In the genomic region with DNA sequence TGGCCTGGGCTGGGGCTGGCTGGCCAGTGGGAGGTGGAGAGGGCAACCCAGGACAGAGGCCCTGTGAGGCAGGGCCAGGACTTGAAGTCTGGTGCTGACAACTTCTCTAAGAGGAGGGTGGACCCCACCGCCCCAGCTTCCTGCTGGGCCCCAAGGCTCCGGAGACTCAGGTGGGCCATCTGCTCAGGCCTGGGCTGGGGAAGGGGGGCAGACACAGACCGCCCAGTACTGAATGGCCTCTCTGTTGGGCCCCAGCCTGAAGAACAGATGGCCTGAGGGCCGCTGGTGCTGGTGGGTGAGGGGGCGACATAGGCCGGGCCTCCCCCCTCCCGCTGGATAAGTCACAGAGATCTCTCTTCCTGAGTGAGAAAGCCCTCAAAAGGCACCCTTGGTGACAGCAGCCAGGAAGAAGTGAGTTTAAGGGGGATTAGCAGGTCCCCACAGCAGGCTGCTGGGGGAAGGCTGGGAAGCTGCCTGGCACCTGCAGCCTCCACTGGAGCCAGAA, we compare ENCODE assay signal across 24 cellular contexts. TPM values are rescaled to one million over a fixed set of nuclear protein-coding genes. Genes with fewer than 3 reads are reported as not detected.
DNase-seq lines count a peak whose midpoint lies in the region; ATAC-seq lines count a peak whose summit lies in the region.
"Had no signal": no experiment of that assay in that cellular context is flagged by ENCODE, and none has a peak within 500 bp of the region (broad histone marks: within the 10 kb centered on the region; RNA-seq: fewer than 3 reads in every experiment).

No MANE protein-coding gene starts in this region.

- WGBS in ectodermal cell, 2 experiments, result 23% methylated on average over 7 of the region's 7 CpGs

- H3K4me1 Mint-ChIP-seq in stimulated activated naive CD8-positive, alpha-beta T cell treated with anti-CD3 and anti-CD28 coated beads, Interleukin-15, amount 100 ng/mL, for 72 hours, result no peaks in the 10 kb centered on the region
- no peaks in the 10 kb centered on the region for H3K4me1 Mint-ChIP-seq in stimulated activated effector memory CD8-positive, alpha-beta T cell treated with anti-CD3 and anti-CD28 coated beads, Interleukin-12 subunit alpha, Interleukin-12 subunit beta, amount 100 ng/mL, for 72 hours
- H3K4me1 Mint-ChIP-seq: T-helper 17 cell had no signal

- H3K27ac ChIP-seq in ectodermal cell (ENCODE audit: insufficient read depth, low read depth, low read length, poor library complexity, severe bottlenecking), result peak overlapping the region; percentile 44
- H3K27ac ChIP-seq: A549, RWPE1, SJCRH30 had no signal

- H3K27me3 ChIP-seq in ectodermal cell (ENCODE audit: control insufficient read depth, insufficient read depth, low read length, poor library complexity, severe bottlenecking), result no peaks in the 10 kb centered on the region

- no peaks in the 10 kb centered on the region for H3K27me3 Mint-ChIP-seq in stimulated activated naive CD8-positive, alpha-beta T cell treated with anti-CD3 and anti-CD28 coated beads, Interleukin-15, amount 100 ng/mL, for 72 hours

- no peaks in the 10 kb centered on the region for H3K36me3 Mint-ChIP-seq in stimulated activated effector memory CD8-positive, alpha-beta T cell treated with anti-CD3 and anti-CD28 coated beads, Interleukin-12 subunit alpha, Interleukin-12 subunit beta, amount 100 ng/mL, for 72 hours

- H3K4me3 Mint-ChIP-seq in stimulated activated naive CD8-positive, alpha-beta T cell treated with anti-CD3 and anti-CD28 coated beads, Interleukin-15, amount 100 ng/mL, for 72 hours, result no peak overlapping the region
- no peak overlapping the region for H3K4me3 Mint-ChIP-seq in stimulated activated effector memory CD8-positive, alpha-beta T cell treated with anti-CD3 and anti-CD28 coated beads, Interleukin-12 subunit alpha, Interleukin-12 subunit beta, amount 100 ng/mL, for 72 hours
- H3K4me3 Mint-ChIP-seq: CD14-positive monocyte, HFFc6, T-helper 17 cell had no signal

- peaks cover 45% of the 10 kb centered on the region for H3K4me1 ChIP-seq in ectodermal cell (ENCODE audit: control insufficient read depth, insufficient read depth, low read length)

- no peak for DNase-seq in stimulated activated naive CD8-positive, alpha-beta T cell treated with anti-CD3 and anti-CD28 coated beads, Interleukin-15, amount 100 ng/mL, for 72 hours
- no peak for DNase-seq in stimulated activated naive CD8-positive, alpha-beta T cell treated with anti-CD3 and anti-CD28 coated beads, Interleukin-15, Interleukin-2, amounts not matched to agents 100 U/mL and 50 U/mL, for 24 hours
- DNase-seq in NCI-H524 treated with DMSO at 0.1 percent for 48 hours (lab: John Stamatoyannopoulos, UW) (peak; percentile 97), NCI-H345 (lab: John Stamatoyannopoulos, UW) (no peak), Ammon's horn (ENCODE audit: low spot score) (no peak), NOMO-1 treated with dmso at 0.1 percent for 144 hours (lab: John Stamatoyannopoulos, UW; ENCODE audit: unreplicated experiment) (no peak)
- no peak for DNase-seq in stimulated activated effector memory CD8-positive, alpha-beta T cell treated with anti-CD3 and anti-CD28 coated beads, Interleukin-12 subunit alpha, Interleukin-12 subunit beta, amount 100 ng/mL, for 72 hours (ENCODE audit: low spot score in 2 of 2)
- DNase-seq: COR-L47, DMS53, HFFc6, KBM-7, MV-4-11, NCI-H1694 treated with DMSO at 0.1 percent for 48 hours, NCI-H2107, NCI-H446, NCI-H748 treated with DMSO at 0.1 percent for 48 hours, PC-3, T-helper 17 cell had no signal

- H3K36me3 ChIP-seq in ectodermal cell (ENCODE audit: control insufficient read depth, insufficient read depth, low read length), result no peaks in the 10 kb centered on the region
- H3K36me3 ChIP-seq: SJCRH30 had no signal

- H3K4me3 ChIP-seq in ectodermal cell (ENCODE audit: insufficient read depth, low read depth, low read length), result no peak overlapping the region
- H3K4me3 ChIP-seq: A549, SJCRH30 had no signal

- H3K9me3 ChIP-seq in ectodermal cell (ENCODE audit: control insufficient read depth, low read length), result no peaks in the 10 kb centered on the region
- H3K9me3 ChIP-seq: A549, SJCRH30 had no signal

- ATAC-seq in stimulated activated naive CD8-positive, alpha-beta T cell treated with anti-CD3 and anti-CD28 coated beads, Interleukin-15, amount 100 ng/mL, for 72 hours, result peak; percentile 29
- ATAC-seq in stimulated activated naive CD8-positive, alpha-beta T cell treated with anti-CD3 and anti-CD28 coated beads, Interleukin-15, Interleukin-2, amounts not matched to agents 100 U/mL and 50 U/mL, for 24 hours, result no peak
- no peak for ATAC-seq in stimulated activated effector memory CD8-positive, alpha-beta T cell treated with anti-CD3 and anti-CD28 coated beads, Interleukin-12 subunit alpha, Interleukin-12 subunit beta, amount 100 ng/mL, for 72 hours
- ATAC-seq: A549, HepG2, PC-3, T-helper 17 cell had no signal

- no peak overlapping the region for H3K27ac Mint-ChIP-seq in stimulated activated naive CD8-positive, alpha-beta T cell treated with anti-CD3 and anti-CD28 coated beads, Interleukin-15, amount 100 ng/mL, for 72 hours
- peak overlapping the region; percentile 26 for H3K27ac Mint-ChIP-seq in stimulated activated effector memory CD8-positive, alpha-beta T cell treated with anti-CD3 and anti-CD28 coated beads, Interleukin-12 subunit alpha, Interleukin-12 subunit beta, amount 100 ng/mL, for 72 hours
- H3K27ac Mint-ChIP-seq: HFFc6 had no signal

- H3K9me3 Mint-ChIP-seq in stimulated activated naive CD8-positive, alpha-beta T cell treated with anti-CD3 and anti-CD28 coated beads, Interleukin-15, amount 100 ng/mL, for 72 hours, result no peaks in the 10 kb centered on the region
- no peaks in the 10 kb centered on the region for H3K9me3 Mint-ChIP-seq in stimulated activated effector memory CD8-positive, alpha-beta T cell treated with anti-CD3 and anti-CD28 coated beads, Interleukin-12 subunit alpha, Interleukin-12 subunit beta, amount 100 ng/mL, for 72 hours
- H3K9me3 Mint-ChIP-seq: CD14-positive monocyte, HFFc6 had no signal

RNA-seq across cellular contexts. Expression of gene TP53I11, which starts 12.4 kb away (rescaled TPM):
- polyA plus RNA-seq in ectodermal cell (2013, experiment 1 of 4), result 127 TPM
- polyA plus RNA-seq in ectodermal cell (2013, experiment 2 of 4), result 176 TPM
- polyA plus RNA-seq in ectodermal cell (2013, experiment 3 of 4), result 110 TPM
- polyA plus RNA-seq in ectodermal cell (2013, experiment 4 of 4), result 132 TPM
- polyA plus RNA-seq: HepG2 had no signal
